In the genomic region with DNA sequence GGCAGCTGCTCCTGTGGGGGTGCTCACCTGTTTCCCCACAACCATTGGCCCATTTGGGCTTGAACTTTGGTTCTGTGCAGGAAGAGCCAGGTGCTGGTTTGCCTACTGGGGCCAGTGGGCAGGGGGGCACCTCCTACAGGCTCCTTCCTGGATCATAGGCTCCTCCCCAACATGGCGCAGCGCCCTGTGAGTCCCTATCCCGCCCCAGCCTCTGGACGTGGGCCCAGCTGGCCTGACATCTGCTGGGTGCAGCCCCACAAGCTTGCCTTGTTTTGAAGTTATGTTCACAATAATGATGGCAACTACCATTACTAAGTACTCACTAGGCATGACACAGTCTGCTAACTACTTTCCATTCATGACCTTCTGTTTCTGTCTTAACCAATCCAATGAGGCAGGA, we compare ENCODE assay signal across 14 cellular contexts.
"Had no signal": no experiment of that assay in that cellular context is flagged by ENCODE, and none has a peak within 500 bp of the region (broad histone marks: within the 10 kb centered on the region; RNA-seq: fewer than 3 reads in every experiment).

No MANE protein-coding gene starts in this region.

- H3K4me3 Mint-ChIP-seq: activated naive CD8-positive, alpha-beta T cell treated with anti-CD3 and anti-CD28 coated beads, Interleukin-2, amount 10 ng/mL, durations not matched to agents 7 days and 5 days; activated T-helper 1 cell treated with anti-CD3 and anti-CD28 coated beads, Interleukin-12 subunit alpha, Interleukin-12 subunit beta, Interleukin-2, Interleukin-4 antibody, amounts not matched to agents 30 ng/mL and 10 ng/mL and 1 ng/mL, durations not matched to agents 14 hours and 24 hours and 36 hours; immature natural killer cell; naive B cell; stimulated activated effector memory CD8-positive, alpha-beta T cell treated with anti-CD3 and anti-CD28 coated beads, Interleukin-12 subunit alpha, Interleukin-12 subunit beta, amount 100 ng/mL, for 72 hours had no signal

- H3K36me3 ChIP-seq: brain microvascular endothelial cell, neural progenitor cell, pancreas had no signal

- H3K27ac Mint-ChIP-seq: activated naive CD8-positive, alpha-beta T cell treated with anti-CD3 and anti-CD28 coated beads, Interleukin-2, amount 10 ng/mL, durations not matched to agents 7 days and 5 days; activated T-helper 1 cell treated with anti-CD3 and anti-CD28 coated beads, Interleukin-12 subunit alpha, Interleukin-12 subunit beta, Interleukin-2, Interleukin-4 antibody, amounts not matched to agents 30 ng/mL and 10 ng/mL and 1 ng/mL, durations not matched to agents 14 hours and 24 hours and 36 hours; immature natural killer cell; naive B cell; neural progenitor cell had no signal

- DNase-seq: activated naive CD8-positive, alpha-beta T cell treated with anti-CD3 and anti-CD28 coated beads, Interleukin-2, amount 10 ng/mL, durations not matched to agents 7 days and 5 days; brain microvascular endothelial cell; effector CD8-positive, alpha-beta T cell; esophagus squamous epithelium; foreskin keratinocyte; immature natural killer cell; left colon; naive B cell; pancreas; T-helper 9 cell; transverse colon had no signal

- H3K4me1 ChIP-seq: esophagus squamous epithelium, foreskin keratinocyte, pancreas, transverse colon had no signal

- H3K27me3 Mint-ChIP-seq: activated naive CD8-positive, alpha-beta T cell treated with anti-CD3 and anti-CD28 coated beads, Interleukin-2, amount 10 ng/mL, durations not matched to agents 7 days and 5 days; naive B cell had no signal

- H3K9ac ChIP-seq: neural progenitor cell had no signal

- H3K9me3 Mint-ChIP-seq: activated naive CD8-positive, alpha-beta T cell treated with anti-CD3 and anti-CD28 coated beads, Interleukin-2, amount 10 ng/mL, durations not matched to agents 7 days and 5 days; activated T-helper 1 cell treated with anti-CD3 and anti-CD28 coated beads, Interleukin-12 subunit alpha, Interleukin-12 subunit beta, Interleukin-2, Interleukin-4 antibody, amounts not matched to agents 30 ng/mL and 10 ng/mL and 1 ng/mL, durations not matched to agents 14 hours and 24 hours and 36 hours; immature natural killer cell; naive B cell; neural progenitor cell; stimulated activated effector memory CD8-positive, alpha-beta T cell treated with anti-CD3 and anti-CD28 coated beads, Interleukin-12 subunit alpha, Interleukin-12 subunit beta, amount 100 ng/mL, for 72 hours had no signal

- H3K4me3 ChIP-seq: esophagus squamous epithelium, neural progenitor cell, pancreas, transverse colon had no signal

- H2AFZ ChIP-seq: neural progenitor cell had no signal

- H3K36me3 Mint-ChIP-seq: activated naive CD8-positive, alpha-beta T cell treated with anti-CD3 and anti-CD28 coated beads, Interleukin-2, amount 10 ng/mL, durations not matched to agents 7 days and 5 days had no signal

- H3K27ac ChIP-seq: brain microvascular endothelial cell, esophagus squamous epithelium, foreskin keratinocyte, neural progenitor cell, pancreas, transverse colon had no signal

- H3K4me1 Mint-ChIP-seq: activated naive CD8-positive, alpha-beta T cell treated with anti-CD3 and anti-CD28 coated beads, Interleukin-2, amount 10 ng/mL, durations not matched to agents 7 days and 5 days; immature natural killer cell; stimulated activated effector memory CD8-positive, alpha-beta T cell treated with anti-CD3 and anti-CD28 coated beads, Interleukin-12 subunit alpha, Interleukin-12 subunit beta, amount 100 ng/mL, for 72 hours had no signal

- H3K27me3 ChIP-seq: brain microvascular endothelial cell, esophagus squamous epithelium, foreskin keratinocyte, neural progenitor cell, pancreas, transverse colon had no signal

- H3K9me3 ChIP-seq: esophagus squamous epithelium, pancreas, transverse colon had no signal
